8 cellular contexts compared by ENCODE assay signal in the genomic region with DNA sequence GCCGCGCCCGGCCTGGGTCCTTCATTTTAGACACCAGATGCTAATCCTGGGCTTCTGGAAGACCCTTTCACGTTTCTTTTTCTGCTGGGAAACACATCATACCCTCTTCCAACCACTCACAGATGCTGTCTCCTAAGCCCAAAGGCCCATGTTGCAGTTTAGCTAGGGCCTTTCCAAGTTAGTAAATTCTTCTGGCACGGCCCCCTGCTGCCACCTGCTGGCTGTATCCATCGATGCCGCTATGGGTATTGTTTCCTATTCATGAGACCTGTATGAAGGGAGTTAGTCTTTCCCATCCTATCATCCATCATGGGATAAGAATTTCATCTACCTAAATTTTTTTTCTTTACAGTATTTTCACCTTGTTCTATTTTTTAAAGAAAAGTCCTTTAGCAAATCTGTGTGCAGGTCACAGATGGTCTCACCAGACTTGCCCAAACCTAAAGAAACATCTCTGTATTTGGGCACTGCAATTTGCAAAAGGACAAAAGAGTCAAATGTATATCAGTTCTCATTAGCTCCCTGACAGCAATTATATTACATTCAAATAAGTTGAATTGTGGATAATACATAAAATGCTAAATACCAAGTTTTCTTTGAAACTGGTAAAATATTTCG. TPM values are rescaled to one million over a fixed set of nuclear protein-coding genes. Genes with fewer than 3 reads are reported as not detected.
DNase-seq lines count a peak whose midpoint lies in the region; ATAC-seq and TF ChIP-seq lines count a peak whose summit lies in the region.

No MANE protein-coding gene starts in this region.

- no peak for TF ChIP-seq POLR2A in GM18505 (IDR thresholded peaks at IDR 0.05; ENCODE audit: borderline replicate concordance, extremely low read depth, insufficient read depth, insufficient read length)

- no peak overlapping the region for H3K4me3 ChIP-seq in HAP-1

- in situ Hi-C loops in Caki2 (cut with HindIII; ENCODE audit: low pct_unique_long_range_greater_than_20kb, low sequenced_read_pairs), result no loop called here
- in situ Hi-C loops in HAP-1 (cut with MboI; ENCODE audit: low sequenced_read_pairs), result no loop called here

- no peaks in the 10 kb centered on the region for H3K27me3 ChIP-seq in HAP-1 (ENCODE audit: low read depth)

- peak; percentile 61 for DNase-seq in Caki2 (ENCODE audit: low read depth)
- peak; percentile 61 to 90 for DNase-seq in HAP-1 (ENCODE audit: low spot score in 2 of 2)
- DNase-seq in NCI-H69 (lab: John Stamatoyannopoulos, UW), result peak; percentile 71
- DNase-seq in activated CD4-positive, alpha-beta T cell treated with anti-CD3 and anti-CD28 coated beads, Interleukin-2, amount 50 U/mL, for 24 hours (ENCODE audit: low read depth in 1 of 2, low spot score in 1 of 2), result peak; percentile 55 to 56
- DNase-seq in dermis blood vessel endothelial cell, result peak; percentile 76
- DNase-seq in medulla oblongata (ENCODE audit: extremely low spot score), result peak; percentile 68
- peak; percentile 39 to 47 for DNase-seq in stimulated activated CD8-positive, alpha-beta memory T cell treated with anti-CD3 and anti-CD28 coated beads, Interleukin-15, amount 100 ng/mL, for 48 hours (ENCODE audit: low read depth in 2 of 2)

- H3K4me1 ChIP-seq in HAP-1, result no peaks in the 10 kb centered on the region; the same call in 1 of the 2 replicates

- no peaks in the 10 kb centered on the region for H3K9me3 ChIP-seq in HAP-1

- no peak for ATAC-seq in GM18505 (IDR thresholded peaks at IDR 0.05; ENCODE audit: unreplicated experiment)

- H3K36me3 ChIP-seq in HAP-1 (replicated peaks), result no peaks in the 10 kb centered on the region

RNA-seq across cellular contexts. Expression of a gene that starts 37.8 kb away (rescaled TPM):
- 1.6 and 10.6 TPM in 2 replicates for total RNA-seq in Caki2 (2014; rRNA removed; shearing (Covaris generic); ENCODE audit: low replicate concordance)
- 16.5 and 19.4 TPM in 2 replicates for total RNA-seq in dermis blood vessel endothelial cell

RNA-seq across cellular contexts. Expression of a gene that starts 40.2 kb away (rescaled TPM):
- 11.0 and 13.2 TPM in 2 replicates for total RNA-seq in Caki2 (2014; rRNA removed; shearing (Covaris generic); ENCODE audit: low replicate concordance)
- 33.4 and 34.2 TPM in 2 replicates for total RNA-seq in dermis blood vessel endothelial cell
